Comparison of ENCODE assay signal across 1 cellular context in the genomic region with DNA sequence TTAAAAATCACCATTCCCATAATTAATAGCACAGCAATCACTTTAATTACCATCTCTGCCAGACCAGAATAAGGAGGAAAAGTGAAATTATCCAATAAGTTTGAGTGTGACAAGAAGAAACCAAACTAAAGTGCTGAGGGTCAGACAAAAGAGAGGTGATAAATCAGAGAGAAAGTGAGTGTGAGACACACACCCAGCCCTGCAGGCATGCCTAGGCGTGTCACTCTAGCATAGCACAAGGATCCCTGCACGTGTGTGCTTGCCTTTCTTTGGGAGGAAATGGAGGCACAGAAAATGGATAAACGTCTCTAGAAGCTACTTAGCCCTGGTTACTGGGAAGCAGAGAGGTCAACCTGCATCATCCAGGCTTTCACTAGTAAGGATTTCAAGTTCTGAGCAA.
TF ChIP-seq lines count a peak whose summit lies in the region.

No MANE protein-coding gene starts in this region.

TF ChIP-seq in GM23338, 12 proteins besides CTCF, POLR2A, EP300 and RAD21 (continued from another document):
- TF ChIP-seq, protein P1, sequence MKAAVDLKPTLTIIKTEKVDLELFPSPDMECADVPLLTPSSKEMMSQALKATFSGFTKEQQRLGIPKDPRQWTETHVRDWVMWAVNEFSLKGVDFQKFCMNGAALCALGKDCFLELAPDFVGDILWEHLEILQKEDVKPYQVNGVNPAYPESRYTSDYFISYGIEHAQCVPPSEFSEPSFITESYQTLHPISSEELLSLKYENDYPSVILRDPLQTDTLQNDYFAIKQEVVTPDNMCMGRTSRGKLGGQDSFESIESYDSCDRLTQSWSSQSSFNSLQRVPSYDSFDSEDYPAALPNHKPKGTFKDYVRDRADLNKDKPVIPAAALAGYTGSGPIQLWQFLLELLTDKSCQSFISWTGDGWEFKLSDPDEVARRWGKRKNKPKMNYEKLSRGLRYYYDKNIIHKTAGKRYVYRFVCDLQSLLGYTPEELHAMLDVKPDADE (IDR thresholded peaks at IDR 0.05): no peak
- TF ChIP-seq POLR2AphosphoS5 (IDR thresholded peaks at IDR 0.05; ENCODE audit: low read depth): no peak
- TF ChIP-seq EZH2phosphoT487 (IDR thresholded peaks at IDR 0.05; ENCODE audit: unreplicated experiment): no peak
